ENCODE assay signal across 14 cellular contexts in the genomic region with DNA sequence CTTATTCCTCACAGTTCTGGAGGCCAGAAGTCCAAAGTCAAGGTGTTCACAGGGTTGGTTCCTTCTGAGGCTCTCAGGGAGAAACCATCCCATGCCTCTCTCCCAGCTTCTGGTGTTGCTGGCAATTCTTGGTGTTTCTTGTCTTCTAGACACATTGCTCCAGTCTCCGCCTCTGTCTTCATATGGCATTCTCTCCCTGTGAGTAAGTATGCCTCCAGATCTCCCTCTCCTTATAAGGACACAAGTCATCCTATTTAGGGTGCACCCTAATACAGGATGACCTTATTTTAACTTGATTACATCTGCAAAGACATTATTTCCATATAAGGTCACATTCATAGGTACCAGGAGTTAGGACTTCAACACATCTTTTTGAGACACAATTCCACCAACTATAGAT.
"Had no signal": no experiment of that assay in that cellular context is flagged by ENCODE, and none has a peak within 500 bp of the region (broad histone marks: within the 10 kb centered on the region; RNA-seq: fewer than 3 reads in every experiment).

No MANE protein-coding gene starts in this region.

- DNase-seq: dermis blood vessel endothelial cell; esophagus squamous epithelium; foreskin fibroblast; left colon; mesendoderm; naive B cell; ovary; sigmoid colon; small intestine; stimulated activated CD4-positive, alpha-beta T cell treated with anti-CD3 and anti-CD28 coated beads, Interleukin-12 subunit alpha, Interleukin-12 subunit beta, amount 100 ng/mL, for 4 hours; stimulated activated naive CD4-positive, alpha-beta T cell treated with Interleukin-2 at 50 U/mL for 16 hours; trophoblast cell had no signal

- ATAC-seq: left colon had no signal

- H3K27ac ChIP-seq: esophagus squamous epithelium, hepatocyte, ovary, right atrium auricular region, sigmoid colon had no signal

- H3K9me3 ChIP-seq: esophagus squamous epithelium, ovary, right atrium auricular region, sigmoid colon had no signal

- H3K4me1 ChIP-seq: esophagus squamous epithelium, right atrium auricular region had no signal

- H3K36me3 ChIP-seq: esophagus squamous epithelium, ovary, right atrium auricular region, sigmoid colon had no signal

- H3K27me3 ChIP-seq: esophagus squamous epithelium, hepatocyte, ovary, right atrium auricular region, sigmoid colon had no signal

- H3K4me3 ChIP-seq: esophagus squamous epithelium, hepatocyte, ovary, right atrium auricular region, sigmoid colon had no signal
